Comparison of ENCODE assay signal across 25 cellular contexts in the genomic region with DNA sequence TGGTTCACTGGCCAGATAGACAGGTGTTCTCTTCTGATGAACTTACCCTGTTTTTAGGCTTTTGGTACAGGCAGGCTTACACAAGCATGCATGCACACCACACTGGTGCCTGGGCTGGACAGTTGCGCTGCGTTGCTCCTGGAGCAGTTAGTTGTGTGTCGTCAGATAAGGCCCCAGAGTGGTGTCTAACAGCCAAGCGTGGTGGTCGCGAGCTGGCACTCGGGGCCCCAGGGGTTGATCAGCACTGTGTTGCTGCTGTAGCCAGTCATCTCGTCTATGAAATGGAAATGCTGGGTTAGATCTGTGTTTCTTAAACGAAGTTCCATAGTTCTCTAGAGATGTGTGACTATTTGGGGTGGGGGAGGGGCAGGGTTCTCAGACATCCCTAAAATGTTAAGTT. TPM values are rescaled to one million over a fixed set of nuclear protein-coding genes. Genes with fewer than 3 reads are reported as not detected.
"Had no signal": no experiment of that assay in that cellular context is flagged by ENCODE, and none has a peak within 500 bp of the region (broad histone marks: within the 10 kb centered on the region; RNA-seq: fewer than 3 reads in every experiment).

No MANE protein-coding gene starts in this region.

- H3K4me3 Mint-ChIP-seq: activated naive CD4-positive, alpha-beta T cell treated with anti-CD3 and anti-CD28 coated beads, Interleukin-2, amount 50 U/mL, for 24 hours; activated T-helper 1 cell treated with anti-CD3 and anti-CD28 coated beads, Interleukin-12 subunit alpha, Interleukin-12 subunit beta, Interleukin-2, Interleukin-4 antibody, amounts not matched to agents 30 ng/mL and 10 ng/mL and 1 ng/mL, durations not matched to agents 14 hours and 24 hours and 36 hours; naive thymus-derived CD4-positive, alpha-beta T cell; T-cell; WTC11 had no signal

- H3K4me1 ChIP-seq: adrenal gland, gastroesophageal sphincter, testis, uterus had no signal

- FAIRE-seq: astrocyte, bronchial epithelial cell had no signal

- H3K9me3 Mint-ChIP-seq: activated naive CD4-positive, alpha-beta T cell treated with anti-CD3 and anti-CD28 coated beads, Interleukin-2, amount 50 U/mL, for 24 hours; activated T-helper 1 cell treated with anti-CD3 and anti-CD28 coated beads, Interleukin-12 subunit alpha, Interleukin-12 subunit beta, Interleukin-2, Interleukin-4 antibody, amounts not matched to agents 30 ng/mL and 10 ng/mL and 1 ng/mL, durations not matched to agents 14 hours and 24 hours and 36 hours; naive thymus-derived CD4-positive, alpha-beta T cell; T-cell; WTC11 had no signal

- H3K27me3 ChIP-seq: adrenal gland, gastroesophageal sphincter, heart right ventricle, testis, uterus had no signal

- H3K36me3 ChIP-seq: uterus had no signal

- H3K9me3 ChIP-seq: adrenal gland, gastroesophageal sphincter, heart right ventricle, testis, uterus had no signal

- H3K27ac Mint-ChIP-seq: activated naive CD4-positive, alpha-beta T cell treated with anti-CD3 and anti-CD28 coated beads, Interleukin-2, amount 50 U/mL, for 24 hours; progenitor cell of endocrine pancreas; T-cell; WTC11 had no signal

- H3K4me1 Mint-ChIP-seq: WTC11 had no signal

- DNase-seq: activated gamma-delta T cell treated with Interleukin-2 at 50 U/mL for 16 hours; cerebellar nuclear complex; heart right ventricle; naive thymus-derived CD4-positive, alpha-beta T cell; retina; stimulated activated CD4-positive, alpha-beta T cell treated with anti-CD3 and anti-CD28 coated beads, Interleukin-2, amount 100 ng/mL, for 48 hours; stimulated activated CD8-positive, alpha-beta memory T cell treated with anti-CD3 and anti-CD28 coated beads, Interleukin-4, amount 100 ng/mL, for 48 hours; stimulated activated naive CD4-positive, alpha-beta T cell; T-cell; T-helper 9 cell; testis; trophoblast cell; uterus had no signal

- H3K4me3 ChIP-seq: adrenal gland, coronary artery, gastroesophageal sphincter, heart right ventricle, lung, testis, uterus had no signal

- H3K27ac ChIP-seq: adrenal gland, coronary artery, epithelial cell of prostate, gastroesophageal sphincter, heart right ventricle, testis, uterus had no signal

- H3K27me3 Mint-ChIP-seq: activated naive CD4-positive, alpha-beta T cell treated with anti-CD3 and anti-CD28 coated beads, Interleukin-2, amount 50 U/mL, for 24 hours; naive thymus-derived CD4-positive, alpha-beta T cell; progenitor cell of endocrine pancreas; T-cell had no signal

RNA-seq across cellular contexts. Expression of gene TEX29, which starts 24.5 kb away (rescaled TPM):
- total RNA-seq: bronchial epithelial cell, kidney epithelial cell had no signal
- polyA plus RNA-seq: naive thymus-derived CD4-positive, alpha-beta T cell had no signal
